In the genomic region with DNA sequence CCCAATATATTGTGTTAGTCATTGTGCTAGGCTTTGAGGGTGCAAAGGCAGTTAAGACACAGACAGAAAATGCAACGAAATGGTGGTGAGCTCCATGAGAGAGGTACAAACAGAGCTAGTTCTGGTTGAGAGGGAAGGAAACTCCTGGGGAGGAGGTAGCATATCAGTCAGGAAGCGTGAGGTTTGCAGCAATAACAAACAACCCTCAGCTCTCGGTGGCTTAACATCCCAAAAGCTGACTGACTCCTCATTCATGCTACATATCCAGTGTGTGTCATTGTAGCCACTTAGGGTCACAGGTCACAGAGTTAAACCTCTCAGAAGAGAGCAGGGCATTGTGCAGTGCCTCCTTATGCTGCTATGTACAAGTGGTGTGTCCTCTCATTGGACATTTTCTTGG, we compare ENCODE assay signal across 15 cellular contexts. TPM values are rescaled to one million over a fixed set of nuclear protein-coding genes. Genes with fewer than 3 reads are reported as not detected.
DNase-seq lines count a peak whose midpoint lies in the region; ATAC-seq, FAIRE-seq and TF ChIP-seq lines count a peak whose summit lies in the region.
"Had no signal": no experiment of that assay in that cellular context is flagged by ENCODE, and none has a peak within 500 bp of the region (broad histone marks: within the 10 kb centered on the region; RNA-seq: fewer than 3 reads in every experiment).

No MANE protein-coding gene starts in this region.

- H3K4me1 Mint-ChIP-seq in activated naive CD4-positive, alpha-beta T cell treated with anti-CD3 and anti-CD28 coated beads, Interleukin-2, amount 50 U/mL, for 24 hours: peaks cover 23% of the 10 kb centered on the region
- peaks cover 18% of the 10 kb centered on the region for H3K4me1 Mint-ChIP-seq in nephron progenitor cell

- no peak for TF ChIP-seq EP300 in K562 (IDR thresholded peaks at IDR 0.05; ENCODE audit: low read length)

- no peak for ATAC-seq in K562
- no peak for ATAC-seq in stimulated activated naive CD8-positive, alpha-beta T cell treated with anti-CD3 and anti-CD28 coated beads, Interleukin-15, Interleukin-2, amounts not matched to agents 100 U/mL and 50 U/mL, for 24 hours

- no peaks in the 10 kb centered on the region for H3K9me3 ChIP-seq in K562 (replicated peaks; ENCODE audit: control insufficient read depth, insufficient read depth, low read depth, low read length)

- H3K9me1 ChIP-seq in K562 (ENCODE audit: control insufficient read depth, insufficient read depth, low read length): no peaks in the 10 kb centered on the region

- peaks cover 0 to 12% of the 10 kb centered on the region in 2 experiments; a peak in 1 of 5 replicates for H3K4me1 ChIP-seq in K562 (replicated peaks in 1 of 2; ENCODE audit: control insufficient read depth in 2 of 2, insufficient read depth in 2 of 2, low read length in 2 of 2)
- H3K4me1 ChIP-seq: BLaER1 had no signal

- no peak overlapping the region for H3K9ac ChIP-seq in K562 (ENCODE audit: insufficient read depth in 1 of 2, low read depth in 2 of 2, low read length in 2 of 2)
- H3K9ac ChIP-seq: BLaER1 had no signal

- peaks cover 1% of the 10 kb centered on the region for H3K36me3 Mint-ChIP-seq in activated naive CD4-positive, alpha-beta T cell treated with anti-CD3 and anti-CD28 coated beads, Interleukin-2, amount 50 U/mL, for 24 hours
- H3K36me3 Mint-ChIP-seq in nephron progenitor cell (ENCODE audit: low read depth): no peaks in the 10 kb centered on the region
- H3K36me3 Mint-ChIP-seq: CD8-positive, alpha-beta memory T cell had no signal

- CTCF ChIA-PET in K562 (lab: Yijun Ruan, JAX; ENCODE audit: low intra/inter-chr PET ratio): no interaction called here

- no peaks in the 10 kb centered on the region; the same call in 1 of the 2 replicates for H4K20me1 ChIP-seq in K562 (replicated peaks; ENCODE audit: control insufficient read depth, insufficient read depth, low read length)

- H3K4me2 ChIP-seq in K562 (ENCODE audit: insufficient read depth, low read length): no peak overlapping the region
- H3K4me2 ChIP-seq: BLaER1 had no signal

- no peaks in the 10 kb centered on the region for H3K79me2 ChIP-seq in K562 (ENCODE audit: control insufficient read depth, insufficient read depth, low read length)

- POLR2A ChIA-PET in K562 (lab: Yijun Ruan, JAX): no interaction called here

- intact Hi-C loops in K562 (cut with micrococcal nuclease): no loop called here

- no peak overlapping the region for H2AFZ ChIP-seq in K562 (ENCODE audit: low read depth, low read length)

- TF ChIP-seq RAD21 in K562 (CRISPR knock-in tag; conservative IDR thresholded peaks at IDR 0.05 in 1 of 2, IDR thresholded peaks at IDR 0.05 in 1 of 2): no peak

- no peak for TF ChIP-seq CTCF in K562 (IDR thresholded peaks at IDR 0.05 in 2 of 3, conservative IDR thresholded peaks at IDR 0.05 in 1 of 3; ENCODE audit: insufficient read depth in 2 of 3, low read depth in 1 of 3, low read length in 3 of 3)
- no peak for TF ChIP-seq CTCF in nephron progenitor cell (IDR thresholded peaks at IDR 0.05)

- no peaks in the 10 kb centered on the region for H3K36me3 ChIP-seq in K562 (ENCODE audit: control insufficient read depth, insufficient read depth, low read length)
- H3K36me3 ChIP-seq: BLaER1 had no signal

- no peak for DNase-seq in activated naive CD4-positive, alpha-beta T cell treated with anti-CD3 and anti-CD28 coated beads, Interleukin-2, amount 50 U/mL, for 16 hours
- DNase-seq in K562 (ENCODE audit: extremely low read depth in 1 of 4, low spot score in 3 of 4) (no peak), nephron progenitor cell (no peak), NCI-H1092 treated with DMSO at 0.1 percent for 48 hours (lab: John Stamatoyannopoulos, UW) (no peak), NCI-H187 treated with DMSO at 0.1 percent for 48 hours (lab: John Stamatoyannopoulos, UW) (no peak)
- DNase-seq in activated CD4-positive, alpha-beta T cell treated with anti-CD3 and anti-CD28 coated beads, Interleukin-2, amount 50 U/mL, for 4 hours: no peak
- DNase-seq in stimulated activated naive CD8-positive, alpha-beta T cell treated with anti-CD3 and anti-CD28 coated beads, Interleukin-15, Interleukin-2, amounts not matched to agents 100 U/mL and 50 U/mL, for 24 hours: no peak
- DNase-seq: CD8-positive, alpha-beta memory T cell; DMS53; HCEC 1CT; HFFc6 had no signal

- peak overlapping the region; percentile 73 for H3K4me3 Mint-ChIP-seq in activated naive CD4-positive, alpha-beta T cell treated with anti-CD3 and anti-CD28 coated beads, Interleukin-2, amount 50 U/mL, for 24 hours
- H3K4me3 Mint-ChIP-seq in nephron progenitor cell: peak overlapping the region; percentile 75
- H3K4me3 Mint-ChIP-seq: HFFc6 had no signal

- H3K27me3 Mint-ChIP-seq in activated naive CD4-positive, alpha-beta T cell treated with anti-CD3 and anti-CD28 coated beads, Interleukin-2, amount 50 U/mL, for 24 hours: peaks cover 33% of the 10 kb centered on the region
- peaks cover 61% of the 10 kb centered on the region for H3K27me3 Mint-ChIP-seq in nephron progenitor cell (ENCODE audit: low read depth, poor library complexity)

- whole genome bisulfite sequencing in K562 (ENCODE audit: insufficient coverage, low coverage, missing lambda C conversion rate): 0% methylated on average over 3 of the region's 3 CpGs

- in situ Hi-C loops in K562 (cut with MboI): no loop called here

- no peaks in the 10 kb centered on the region for H3K9me3 Mint-ChIP-seq in activated naive CD4-positive, alpha-beta T cell treated with anti-CD3 and anti-CD28 coated beads, Interleukin-2, amount 50 U/mL, for 24 hours
- no peaks in the 10 kb centered on the region for H3K9me3 Mint-ChIP-seq in nephron progenitor cell
- H3K9me3 Mint-ChIP-seq: CD8-positive, alpha-beta memory T cell; HFFc6 had no signal

- peaks cover 53 to 73% of the 10 kb centered on the region in 2 experiments for H3K27me3 ChIP-seq in K562 (ENCODE audit: control insufficient read depth in 2 of 2, insufficient read depth in 2 of 2, low read length in 2 of 2)

- no peak overlapping the region for H3K27ac Mint-ChIP-seq in activated naive CD4-positive, alpha-beta T cell treated with anti-CD3 and anti-CD28 coated beads, Interleukin-2, amount 50 U/mL, for 24 hours
- H3K27ac Mint-ChIP-seq in nephron progenitor cell: no peak overlapping the region
- H3K27ac Mint-ChIP-seq: CD8-positive, alpha-beta memory T cell; HFFc6 had no signal

- TF ChIP-seq POLR2A in K562 (conservative IDR thresholded peaks at IDR 0.05): no peak

- H3K4me3 ChIP-seq in K562: no peak overlapping the region
- H3K4me3 ChIP-seq: BLaER1 had no signal

- H3K27ac ChIP-seq in K562 (ENCODE audit: extremely low read depth, low read depth, low read length): no peak overlapping the region
- H3K27ac ChIP-seq: 22Rv1, BLaER1, HL-60 had no signal

- BruUV-seq in K562 (replicated peaks; lab: Mats Ljungman, UMichigan): no TSS peak

- no peak for FAIRE-seq in K562 (lab: Jason Lieb, UNC)

TF ChIP-seq in K562, 482 proteins besides CTCF, POLR2A, EP300 and RAD21:
- TF ChIP-seq ARID2 (IDR thresholded peaks at IDR 0.05) (no peak), ZNF12 (CRISPR knock-in tag; IDR thresholded peaks at IDR 0.05) (peak; percentile 94)

RNA-seq across cellular contexts. Expression of a gene that starts 1.7 kb away (rescaled TPM):
- total RNA-seq in K562 (2011; cell fraction: chromatin; rRNA removed; ENCODE audit: low replicate concordance): 0.23 TPM in 1 of 2 replicates, not detected in the other
- not detected in 2 replicates for total RNA-seq in K562 (2011; cell fraction: nucleolus; rRNA removed)
- total RNA-seq in K562 (2011; cell fraction: nucleoplasm; rRNA removed): 0.15 TPM in 1 of 2 replicates, not detected in the other
- not detected in 2 replicates for total RNA-seq in K562 (2014; rRNA removed)
- total RNA-seq in K562 (2014; rRNA removed; fragmentation: Illumina TruSeq; extraction: Trizol): not detected in 2 replicates
- total RNA-seq in K562 (2015; rRNA removed; fragmentation: Illumina TruSeq; extraction: Trizol): not detected in 2 replicates
- 0.20 and 0.36 TPM in 2 replicates for total RNA-seq in K562 (2021)
- polyA plus RNA-seq in K562 (2011; rRNA removed): 0.01 and 0.08 TPM in 2 replicates
- 0.01 and 0.13 TPM in 2 replicates for polyA plus RNA-seq in K562 (2011; cell fraction: cytosol; rRNA removed)
- polyA plus RNA-seq in K562 (2011; cell fraction: nucleus; rRNA removed): 0.14 TPM in 1 of 2 replicates, not detected in the other
- 0.04 and 0.15 TPM in 2 replicates for polyA plus RNA-seq in K562 (2012)
- not detected in 2 replicates for polyA plus RNA-seq in K562 (2014; fragmentation: Illumina TruSeq; extraction: Trizol)
- polyA plus RNA-seq in K562 (2014; fragmentation: Nextera tagmentation; extraction: Ambion mirVana): not detected
- not detected in 2 replicates for polyA plus RNA-seq in K562 (2014; rRNA removed)
- not detected in 2 replicates for polyA minus RNA-seq in K562 (2011; rRNA and poly(A)+ RNA removed)
- not detected in 2 replicates for polyA minus RNA-seq in K562 (2011; cell fraction: cytosol; rRNA and poly(A)+ RNA removed)
- polyA minus RNA-seq in K562 (2011; cell fraction: nucleus; rRNA and poly(A)+ RNA removed): 0.27 TPM in 1 of 2 replicates, not detected in the other
- total RNA-seq: HFFc6 had no signal
- polyA plus RNA-seq: CD8-positive, alpha-beta memory T cell had no signal
